Comparison of ENCODE assay signal across 10 cellular contexts in genomic region chr5:154712518-154713437, GRCh38. TPM values are rescaled to one million over a fixed set of nuclear protein-coding genes. Genes with fewer than 3 reads are reported as not detected.
DNase-seq lines count a peak whose midpoint lies in the region; ATAC-seq, FAIRE-seq and TF ChIP-seq lines count a peak whose summit lies in the region.
"Had no signal": no experiment of that assay in that cellular context is flagged by ENCODE, and none has a peak within 500 bp of the region (broad histone marks: within the 10 kb centered on the region; RNA-seq: fewer than 3 reads in every experiment).

No MANE protein-coding gene starts in this region.

- H3K4me3 ChIP-seq in AG10803 (ENCODE audit: low read length) (no peak overlapping the region), LNCaP clone FGC (ENCODE audit: low read depth, low read length) (peak overlapping the region; percentile 54), left lung (peak overlapping the region in 1 of 2 donors; percentile 28)

- ATAC-seq in left lung (peak; percentile 89), GM21717 (IDR thresholded peaks at IDR 0.05; ENCODE audit: unreplicated experiment) (no peak)
- ATAC-seq in activated T-cell treated with anti-CD3 and anti-CD28 coated beads, Interleukin-2, amount 50 U/mL, for 72 hours (replicated peaks in 1 of 2): no peak
- no peak for ATAC-seq in activated CD8-positive, alpha-beta memory T cell treated with anti-CD3 and anti-CD28 coated beads, Interleukin-2, amount 10 ng/mL, durations not matched to agents 7 days and 5 days
- ATAC-seq: activated CD8-positive, alpha-beta T cell treated with anti-CD3 and anti-CD28 coated beads, Interleukin-2, amount 10 ng/mL, durations not matched to agents 7 days and 5 days had no signal

- H3K9me3 Mint-ChIP-seq in activated T-cell treated with anti-CD3 and anti-CD28 coated beads, Interleukin-2, amount 50 U/mL, for 72 hours: no peaks in the 10 kb centered on the region
- H3K9me3 Mint-ChIP-seq in activated CD8-positive, alpha-beta memory T cell treated with anti-CD3 and anti-CD28 coated beads, Interleukin-2, amount 10 ng/mL, durations not matched to agents 7 days and 5 days (ENCODE audit: low read depth): no peaks in the 10 kb centered on the region

- H3K27ac ChIP-seq in VCaP (peak overlapping the region; percentile 55), left lung (peak overlapping the region in 1 of 2 donors; percentile 79)

- H3K4me1 ChIP-seq in left lung: peaks cover 6 to 35% of the 10 kb centered on the region in 2 donors

- peak; percentile 12 for DNase-seq in AG10803 (ENCODE audit: low read depth)
- DNase-seq in LNCaP clone FGC (ENCODE audit: low read depth): peak; percentile 89
- peak; percentile 80 to 82 for DNase-seq in left lung
- no peak for DNase-seq in activated T-cell treated with anti-CD3 and anti-CD28 coated beads, Interleukin-2, amount 50 U/mL, for 72 hours
- no peak for DNase-seq in activated CD8-positive, alpha-beta memory T cell treated with anti-CD3 and anti-CD28 coated beads, Interleukin-2, amount 10 ng/mL, durations not matched to agents 7 days and 5 days
- no peak for DNase-seq in HTR-8/SVneo (ENCODE audit: insufficient read length, low spot score)
- DNase-seq: activated CD8-positive, alpha-beta T cell treated with anti-CD3 and anti-CD28 coated beads, Interleukin-2, amount 10 ng/mL, durations not matched to agents 7 days and 5 days; C1 segment of cervical spinal cord had no signal

- no peaks in the 10 kb centered on the region for H3K27me3 Mint-ChIP-seq in activated T-cell treated with anti-CD3 and anti-CD28 coated beads, Interleukin-2, amount 50 U/mL, for 72 hours (ENCODE audit: low read depth)
- H3K27me3 Mint-ChIP-seq in activated CD8-positive, alpha-beta memory T cell treated with anti-CD3 and anti-CD28 coated beads, Interleukin-2, amount 10 ng/mL, durations not matched to agents 7 days and 5 days: no peaks in the 10 kb centered on the region

- no peaks in the 10 kb centered on the region for H3K9me3 ChIP-seq in left lung

- H3K4me3 Mint-ChIP-seq in activated T-cell treated with anti-CD3 and anti-CD28 coated beads, Interleukin-2, amount 50 U/mL, for 72 hours: no peak overlapping the region
- no peak overlapping the region for H3K4me3 Mint-ChIP-seq in activated CD8-positive, alpha-beta memory T cell treated with anti-CD3 and anti-CD28 coated beads, Interleukin-2, amount 10 ng/mL, durations not matched to agents 7 days and 5 days
- H3K4me3 Mint-ChIP-seq: activated CD8-positive, alpha-beta T cell treated with anti-CD3 and anti-CD28 coated beads, Interleukin-2, amount 10 ng/mL, durations not matched to agents 7 days and 5 days had no signal

- H3K27ac Mint-ChIP-seq in activated T-cell treated with anti-CD3 and anti-CD28 coated beads, Interleukin-2, amount 50 U/mL, for 72 hours: no peak overlapping the region
- no peak overlapping the region for H3K27ac Mint-ChIP-seq in activated CD8-positive, alpha-beta memory T cell treated with anti-CD3 and anti-CD28 coated beads, Interleukin-2, amount 10 ng/mL, durations not matched to agents 7 days and 5 days
- H3K27ac Mint-ChIP-seq: activated CD8-positive, alpha-beta T cell treated with anti-CD3 and anti-CD28 coated beads, Interleukin-2, amount 10 ng/mL, durations not matched to agents 7 days and 5 days had no signal

- H3K36me3 Mint-ChIP-seq in activated T-cell treated with anti-CD3 and anti-CD28 coated beads, Interleukin-2, amount 50 U/mL, for 72 hours (ENCODE audit: insufficient read depth in 2 of 2): no peaks in the 10 kb centered on the region
- H3K36me3 Mint-ChIP-seq in activated CD8-positive, alpha-beta memory T cell treated with anti-CD3 and anti-CD28 coated beads, Interleukin-2, amount 10 ng/mL, durations not matched to agents 7 days and 5 days: no peaks in the 10 kb centered on the region

- no peak for FAIRE-seq in HTR-8/SVneo (lab: Jason Lieb, UNC)

- TF ChIP-seq CTCF in AG10803 (conservative IDR thresholded peaks at IDR 0.05; ENCODE audit: low read length): no peak
- no peak for TF ChIP-seq CTCF in LNCaP clone FGC (IDR thresholded peaks at IDR 0.05; ENCODE audit: control insufficient read depth, extremely low read depth, insufficient read depth)
- TF ChIP-seq CTCF in VCaP (conservative IDR thresholded peaks at IDR 0.05): no peak
- TF ChIP-seq CTCF in left lung (IDR thresholded peaks at IDR 0.05): no peak

- CTCF ChIA-PET in activated CD8-positive, alpha-beta memory T cell treated with anti-CD3 and anti-CD28 coated beads, Interleukin-2, amount 10 ng/mL, durations not matched to agents 7 days and 5 days (lab: Charles Lee): interaction anchor here (1.2 kb wide), 1 partner anchor 11 kb away, joined by 3 read pairs; no protein-coding TSS in a partner anchor

- H3K27me3 ChIP-seq in left lung: no peaks in the 10 kb centered on the region

- H3K36me3 ChIP-seq in left lung: no peaks in the 10 kb centered on the region

- H3K4me1 Mint-ChIP-seq in activated T-cell treated with anti-CD3 and anti-CD28 coated beads, Interleukin-2, amount 50 U/mL, for 72 hours (ENCODE audit: low read depth): peaks cover 14% of the 10 kb centered on the region
- peaks cover 5% of the 10 kb centered on the region for H3K4me1 Mint-ChIP-seq in activated CD8-positive, alpha-beta memory T cell treated with anti-CD3 and anti-CD28 coated beads, Interleukin-2, amount 10 ng/mL, durations not matched to agents 7 days and 5 days

- intact Hi-C loops in left lung (cut with DNase I): no loop called here

RNA-seq across cellular contexts. Expression of gene LARP1, which starts 42.4 kb away (rescaled TPM):
- total RNA-seq in left lung: 100 to 1,000 TPM; 126 to 172 TPM
- 100 to 1,000 TPM; 248 to 266 TPM for total RNA-seq in activated T-cell treated with anti-CD3 and anti-CD28 coated beads, Interleukin-2, amount 50 U/mL, for 72 hours
- 100 to 1,000 TPM; 212 to 238 TPM for total RNA-seq in activated CD8-positive, alpha-beta memory T cell treated with anti-CD3 and anti-CD28 coated beads, Interleukin-2, amount 10 ng/mL, durations not matched to agents 7 days and 5 days

Comparison
In these comparisons a context has a peak if more than half of its experiments do, and no peak if none do; other contexts are left out.
1. DNase-seq: peak in AG10803 (single experiment), LNCaP clone FGC (single experiment) and left lung (2 of 2); none in activated T-cell treated with anti-CD3 and anti-CD28 coated beads, Interleukin-2, amount 50 U/mL, for 72 hours (0 of 2), activated CD8-positive, alpha-beta memory T cell treated with anti-CD3 and anti-CD28 coated beads, Interleukin-2, amount 10 ng/mL, durations not matched to agents 7 days and 5 days (single experiment) and HTR-8/SVneo (single experiment).